ENCODE assay signal across 1 cellular context in genomic region chr1:225936081-225936480, GRCh38.
TF ChIP-seq lines count a peak whose summit lies in the region.

No MANE protein-coding gene starts in this region.

TF ChIP-seq in HepG2, 621 proteins besides CTCF, POLR2A, EP300 and RAD21:
- TF ChIP-seq TEAD3 (CRISPR knock-in tag; optimal IDR thresholded peaks at IDR 0.05; ENCODE audit: borderline replicate concordance) (peak; percentile 53), SP5 (CRISPR knock-in tag; IDR thresholded peaks at IDR 0.05; ENCODE audit: borderline replicate concordance, low read depth) (0 out of 2 replicates have a peak, but pooled peaks have one; percentile 33), BHLHE40 (IDR thresholded peaks at IDR 0.05; ENCODE audit: low read length) (0 out of 2 replicates have a peak, but pooled peaks have one; percentile 19)
